9 cellular contexts compared by ENCODE assay signal in the genomic region with DNA sequence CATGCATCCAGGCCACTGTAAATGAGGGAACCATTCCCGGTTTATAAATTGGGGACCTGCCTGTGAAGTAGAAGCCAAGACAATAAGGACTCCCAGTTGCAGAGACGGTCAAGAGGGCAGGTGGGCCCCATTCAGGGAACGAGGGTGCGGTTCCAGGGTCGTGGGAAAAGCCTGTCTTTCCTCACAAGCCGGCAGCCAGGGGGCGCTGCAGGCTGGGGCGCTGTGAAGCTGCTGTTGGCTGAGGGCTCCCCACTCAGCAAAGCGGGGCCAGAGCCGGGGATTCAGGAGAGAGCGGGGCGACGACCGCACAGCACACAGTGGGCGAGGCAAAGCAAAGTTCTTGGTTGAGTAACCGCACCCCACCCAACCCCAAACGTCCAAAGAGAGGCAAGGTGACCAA. TPM values are rescaled to one million over a fixed set of nuclear protein-coding genes. Genes with fewer than 3 reads are reported as not detected.
DNase-seq lines count a peak whose midpoint lies in the region; ATAC-seq and TF ChIP-seq lines count a peak whose summit lies in the region.
"Had no signal": no experiment of that assay in that cellular context is flagged by ENCODE, and none has a peak within 500 bp of the region (broad histone marks: within the 10 kb centered on the region; RNA-seq: fewer than 3 reads in every experiment).

No MANE protein-coding gene starts in this region.

- H3K4me3 ChIP-seq in AG04449 (ENCODE audit: low read depth, low read length) (no peak overlapping the region), suprapubic skin (no peak overlapping the region)

- H3K36me3 ChIP-seq in suprapubic skin = peaks cover 9% of the 10 kb centered on the region

- no peak for ATAC-seq in activated naive CD8-positive, alpha-beta T cell treated with anti-CD3 and anti-CD28 coated beads, Interleukin-2, amount 50 U/mL, for 24 hours
- ATAC-seq in left lobe of liver = peak; percentile 39
- ATAC-seq in HG03039 (IDR thresholded peaks at IDR 0.05; ENCODE audit: unreplicated experiment) = no peak
- ATAC-seq in HG02623 (IDR thresholded peaks at IDR 0.05; ENCODE audit: unreplicated experiment) = no peak

- no peak for TF ChIP-seq POLR2A in suprapubic skin (IDR thresholded peaks at IDR 0.05)

- H3K27ac ChIP-seq in suprapubic skin = no peak overlapping the region

- peak; percentile 26 for TF ChIP-seq CTCF in AG04449 (IDR thresholded peaks at IDR 0.05; ENCODE audit: insufficient read depth, low read length, missing control alignments)
- TF ChIP-seq CTCF in suprapubic skin (IDR thresholded peaks at IDR 0.05) = peak in 1 of 2 donors; percentile 10

- H3K36me3 Mint-ChIP-seq in activated naive CD8-positive, alpha-beta T cell treated with anti-CD3 and anti-CD28 coated beads, Interleukin-2, amount 50 U/mL, for 24 hours (ENCODE audit: low read depth) = peaks cover 39% of the 10 kb centered on the region

- CTCF ChIA-PET in AG04449 (lab: Yijun Ruan, JAX) = interaction anchor here (1.6 to 2.6 kb wide), 3 partner anchors 9 to 18 kb away, joined by 3 to 8 read pairs (median 7); no protein-coding TSS in a partner anchor

- H3K27ac Mint-ChIP-seq in activated naive CD8-positive, alpha-beta T cell treated with anti-CD3 and anti-CD28 coated beads, Interleukin-2, amount 50 U/mL, for 24 hours = no peak overlapping the region

- H3K4me1 Mint-ChIP-seq in activated naive CD8-positive, alpha-beta T cell treated with anti-CD3 and anti-CD28 coated beads, Interleukin-2, amount 50 U/mL, for 24 hours = peaks cover 11% of the 10 kb centered on the region

- DNase-seq in AG04449 (ENCODE audit: low read depth, low spot score) = no peak
- peak; percentile 10 for DNase-seq in GM19238 (ENCODE audit: insufficient read length, low spot score)
- peak; percentile 46 for DNase-seq in activated naive CD8-positive, alpha-beta T cell treated with anti-CD3 and anti-CD28 coated beads, Interleukin-2, amount 50 U/mL, for 24 hours
- DNase-seq in left lobe of liver (ENCODE audit: low spot score) = no peak
- no peak for DNase-seq in suprapubic skin (ENCODE audit: low spot score in 2 of 2)
- no peak for DNase-seq in GF-D8 (lab: John Stamatoyannopoulos, UW)

- TF ChIP-seq EP300 in suprapubic skin (IDR thresholded peaks at IDR 0.05) = no peak

- H3K4me3 Mint-ChIP-seq in activated naive CD8-positive, alpha-beta T cell treated with anti-CD3 and anti-CD28 coated beads, Interleukin-2, amount 50 U/mL, for 24 hours = no peak overlapping the region

- POLR2A ChIA-PET in AG04449 (lab: Yijun Ruan, JAX) = no interaction called here

- no peaks in the 10 kb centered on the region for H3K27me3 Mint-ChIP-seq in activated naive CD8-positive, alpha-beta T cell treated with anti-CD3 and anti-CD28 coated beads, Interleukin-2, amount 50 U/mL, for 24 hours

- no peaks in the 10 kb centered on the region for H3K4me1 ChIP-seq in suprapubic skin

- H3K9me3 ChIP-seq in suprapubic skin = no peaks in the 10 kb centered on the region

- H3K9me3 Mint-ChIP-seq in activated naive CD8-positive, alpha-beta T cell treated with anti-CD3 and anti-CD28 coated beads, Interleukin-2, amount 50 U/mL, for 24 hours = no peaks in the 10 kb centered on the region

- 72% methylated on average over 16 of the region's 17 CpGs for WGBS in suprapubic skin

- H3K27me3 ChIP-seq in suprapubic skin = no peaks in the 10 kb centered on the region

RNA-seq across cellular contexts. Expression of a gene that starts 24.9 kb away (rescaled TPM):
- total RNA-seq in left lobe of liver (not detected), suprapubic skin (not detected)
- total RNA-seq: urinary bladder had no signal

Comparison
In these comparisons a context has a peak if more than half of its experiments do, and no peak if none do; other contexts are left out.
1. DNase-seq: peak in GM19238 (single experiment) and activated naive CD8-positive, alpha-beta T cell treated with anti-CD3 and anti-CD28 coated beads, Interleukin-2, amount 50 U/mL, for 24 hours (single experiment); none in AG04449 (single experiment), left lobe of liver (single experiment), suprapubic skin (0 of 2) and GF-D8 (single experiment).